Comparison of ENCODE assay signal across 29 cellular contexts in genomic region chr7:43417455-43417854, GRCh38.
"Had no signal": no experiment of that assay in that cellular context is flagged by ENCODE, and none has a peak within 500 bp of the region (broad histone marks: within the 10 kb centered on the region; RNA-seq: fewer than 3 reads in every experiment).

No MANE protein-coding gene starts in this region.

- DNase-seq: stimulated activated CD4-positive, alpha-beta T cell treated with anti-CD3 and anti-CD28 coated beads, Interleukin-2, amount 100 ng/mL, for 48 hours; stimulated activated CD4-positive, alpha-beta T cell treated with anti-CD3 and anti-CD28 coated beads, Interleukin-4, amount 100 ng/mL, for 1 hour; stimulated activated CD4-positive, alpha-beta T cell treated with anti-CD3 and anti-CD28 coated beads, Interleukin-4, amount 100 ng/mL, for 24 hours; stimulated activated CD4-positive, alpha-beta T cell treated with anti-CD3 and anti-CD28 coated beads, Interleukin-4, amount 100 ng/mL, for 4 hours; stimulated activated CD8-positive, alpha-beta memory T cell treated with anti-CD3 and anti-CD28 coated beads, Interleukin-4, amount 100 ng/mL, for 48 hours; stimulated activated naive B cell treated with anti-CD40 and anti-IgM and Interleukin-4, amounts not matched to agents 10 μg/mL and 1 μg/mL and 100 μg/mL, for 72 hours; stimulated activated naive CD4-positive, alpha-beta T cell; stimulated activated naive CD4-positive, alpha-beta T cell treated with Interleukin-2 at 50 U/mL for 16 hours; stimulated activated naive CD8-positive, alpha-beta T cell treated with anti-CD3 and anti-CD28 coated beads, Interleukin-15, amount 100 ng/mL, for 72 hours; stimulated activated naive CD8-positive, alpha-beta T cell treated with anti-CD3 and anti-CD28 coated beads, Interleukin-15, Interleukin-2, amounts not matched to agents 100 U/mL and 50 U/mL, for 24 hours; stomach; substantia nigra; testis; thyroid gland; tibial artery; transverse colon; trophoblast cell; upper lobe of left lung; upper lobe of right lung; uterus had no signal

- FAIRE-seq: urothelium cell line had no signal

- ATAC-seq: stimulated activated effector memory CD8-positive, alpha-beta T cell treated with anti-CD3 and anti-CD28 coated beads, Interleukin-12 subunit alpha, Interleukin-12 subunit beta, amount 100 ng/mL, for 72 hours; stimulated activated memory B cell treated with anti-CD40 and anti-IgM and Interleukin-4, amounts not matched to agents 10 μg/mL and 1 μg/mL and 100 μg/mL, for 72 hours; stimulated activated naive B cell treated with anti-CD40 and anti-IgM and Interleukin-4, amounts not matched to agents 10 μg/mL and 1 μg/mL and 100 μg/mL, for 72 hours; stimulated activated naive CD8-positive, alpha-beta T cell treated with anti-CD3 and anti-CD28 coated beads, Interleukin-15, amount 100 ng/mL, for 72 hours; stimulated activated naive CD8-positive, alpha-beta T cell treated with anti-CD3 and anti-CD28 coated beads, Interleukin-15, Interleukin-2, amounts not matched to agents 100 U/mL and 50 U/mL, for 24 hours; upper lobe of right lung had no signal

- H3K4me3 Mint-ChIP-seq: stimulated activated effector memory CD8-positive, alpha-beta T cell treated with anti-CD3 and anti-CD28 coated beads, Interleukin-12 subunit alpha, Interleukin-12 subunit beta, amount 100 ng/mL, for 72 hours; stimulated activated memory B cell treated with anti-CD40 and anti-IgM and Interleukin-4, amounts not matched to agents 10 μg/mL and 1 μg/mL and 100 μg/mL, for 72 hours; stimulated activated naive B cell treated with anti-CD40 and anti-IgM and Interleukin-4, amounts not matched to agents 10 μg/mL and 1 μg/mL and 100 μg/mL, for 72 hours; stimulated activated naive CD8-positive, alpha-beta T cell treated with anti-CD3 and anti-CD28 coated beads, Interleukin-15, amount 100 ng/mL, for 72 hours; stimulated activated naive CD8-positive, alpha-beta T cell treated with anti-CD3 and anti-CD28 coated beads, Interleukin-15, Interleukin-2, amounts not matched to agents 100 ng/mL and 50 ng/mL, for 24 hours; type B pancreatic cell had no signal

- H3K4me1 Mint-ChIP-seq: stimulated activated effector memory CD8-positive, alpha-beta T cell treated with anti-CD3 and anti-CD28 coated beads, Interleukin-12 subunit alpha, Interleukin-12 subunit beta, amount 100 ng/mL, for 72 hours; stimulated activated memory B cell treated with anti-CD40 and anti-IgM and Interleukin-4, amounts not matched to agents 10 μg/mL and 1 μg/mL and 100 μg/mL, for 72 hours; stimulated activated naive B cell treated with anti-CD40 and anti-IgM and Interleukin-4, amounts not matched to agents 10 μg/mL and 1 μg/mL and 100 μg/mL, for 72 hours; stimulated activated naive CD8-positive, alpha-beta T cell treated with anti-CD3 and anti-CD28 coated beads, Interleukin-15, amount 100 ng/mL, for 72 hours had no signal

- H3K27ac Mint-ChIP-seq: stimulated activated effector memory CD8-positive, alpha-beta T cell treated with anti-CD3 and anti-CD28 coated beads, Interleukin-12 subunit alpha, Interleukin-12 subunit beta, amount 100 ng/mL, for 72 hours; stimulated activated memory B cell treated with anti-CD40 and anti-IgM and Interleukin-4, amounts not matched to agents 10 μg/mL and 1 μg/mL and 100 μg/mL, for 72 hours; stimulated activated naive B cell treated with anti-CD40 and anti-IgM and Interleukin-4, amounts not matched to agents 10 μg/mL and 1 μg/mL and 100 μg/mL, for 72 hours; stimulated activated naive CD8-positive, alpha-beta T cell treated with anti-CD3 and anti-CD28 coated beads, Interleukin-15, amount 100 ng/mL, for 72 hours; stimulated activated naive CD8-positive, alpha-beta T cell treated with anti-CD3 and anti-CD28 coated beads, Interleukin-15, Interleukin-2, amounts not matched to agents 100 ng/mL and 50 ng/mL, for 24 hours; type B pancreatic cell had no signal

- H3K9me3 Mint-ChIP-seq: stimulated activated effector memory CD8-positive, alpha-beta T cell treated with anti-CD3 and anti-CD28 coated beads, Interleukin-12 subunit alpha, Interleukin-12 subunit beta, amount 100 ng/mL, for 72 hours; stimulated activated memory B cell treated with anti-CD40 and anti-IgM and Interleukin-4, amounts not matched to agents 10 μg/mL and 1 μg/mL and 100 μg/mL, for 72 hours; stimulated activated naive CD8-positive, alpha-beta T cell treated with anti-CD3 and anti-CD28 coated beads, Interleukin-15, Interleukin-2, amounts not matched to agents 100 ng/mL and 50 ng/mL, for 24 hours had no signal

- H3K27me3 ChIP-seq: suprapubic skin, testis, thyroid gland, tibial artery, tibial nerve, transverse colon, upper lobe of left lung, upper lobe of right lung, vagina had no signal

- H3K36me3 Mint-ChIP-seq: stimulated activated effector memory CD8-positive, alpha-beta T cell treated with anti-CD3 and anti-CD28 coated beads, Interleukin-12 subunit alpha, Interleukin-12 subunit beta, amount 100 ng/mL, for 72 hours; stimulated activated memory B cell treated with anti-CD40 and anti-IgM and Interleukin-4, amounts not matched to agents 10 μg/mL and 1 μg/mL and 100 μg/mL, for 72 hours; stimulated activated naive B cell treated with anti-CD40 and anti-IgM and Interleukin-4, amounts not matched to agents 10 μg/mL and 1 μg/mL and 100 μg/mL, for 72 hours; type B pancreatic cell had no signal

- H3K4me1 ChIP-seq: stomach, suprapubic skin, testis, thyroid gland, tibial artery, tibial nerve, transverse colon, upper lobe of left lung, upper lobe of right lung, uterus, vagina had no signal

- H3K36me3 ChIP-seq: stomach, suprapubic skin, thoracic aorta, thyroid gland, tibial artery, tibial nerve, transverse colon, upper lobe of left lung, upper lobe of right lung, uterus, vagina had no signal

- H3K9me3 ChIP-seq: suprapubic skin, testis, thoracic aorta, thyroid gland, tibial nerve, transverse colon, upper lobe of left lung, upper lobe of right lung, uterus, vagina had no signal

- H3K27ac ChIP-seq: stomach, suprapubic skin, testis, thoracic aorta, thyroid gland, tibial artery, tibial nerve, transverse colon, upper lobe of left lung, upper lobe of right lung, uterus, vagina had no signal

- H3K4me3 ChIP-seq: stomach, suprapubic skin, testis, thoracic aorta, thyroid gland, tibial artery, tibial nerve, transverse colon, upper lobe of left lung, upper lobe of right lung, uterus, vagina had no signal
